Comparison of ENCODE assay signal across 1 cellular context in the genomic region with DNA sequence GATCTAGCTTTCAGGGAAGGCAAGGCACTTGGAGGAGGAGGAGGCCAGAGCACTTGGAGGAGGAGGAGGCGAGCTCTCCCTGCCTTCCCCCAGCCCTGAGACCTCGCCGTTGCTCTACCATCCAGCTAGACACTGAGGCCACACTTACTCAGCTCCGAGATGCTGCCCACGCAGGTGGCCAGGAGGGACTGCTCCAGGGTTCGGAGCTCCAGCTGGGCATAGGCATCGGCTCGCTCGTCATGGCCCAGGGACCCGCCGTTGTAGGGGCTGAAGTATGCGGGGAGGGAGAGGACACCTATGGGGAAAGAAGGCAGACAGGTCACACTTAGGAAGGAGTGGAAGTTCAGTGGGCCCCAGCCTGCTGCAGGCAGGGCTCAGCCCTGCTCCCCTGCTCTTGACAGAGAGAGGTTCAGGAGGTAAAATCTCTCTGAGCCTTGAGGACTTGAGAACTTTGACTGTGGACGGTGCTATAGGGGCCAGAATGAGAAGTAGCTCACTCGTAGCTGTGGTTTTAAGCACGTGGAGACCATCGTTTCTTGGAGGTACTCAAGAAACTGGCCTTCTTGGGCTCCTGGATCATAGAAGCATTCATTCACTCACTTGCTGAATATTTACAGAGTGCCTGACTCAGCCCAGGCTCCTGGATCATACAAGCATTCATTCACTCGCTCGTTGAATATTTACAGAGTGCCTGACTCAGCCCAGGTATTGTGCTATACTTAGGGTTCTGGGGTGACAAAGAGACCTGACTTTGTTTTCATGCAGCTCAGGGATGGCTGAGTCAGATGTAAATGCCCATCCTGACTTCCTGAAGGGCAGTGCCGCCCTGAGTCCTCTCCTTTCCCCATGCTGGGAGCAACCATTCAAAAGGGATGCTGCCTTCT.
A peak's percentile ranks its signal among the peaks of the same experiment; 100 is the strongest.
TF ChIP-seq lines count a peak whose summit lies in the region.

No MANE protein-coding gene starts in this region.

TF ChIP-seq in HepG2, 621 proteins besides CTCF, POLR2A, EP300 and RAD21 (continued from another document and continues in another):
- TF ChIP-seq ZFP91 (CRISPR knock-in tag; IDR thresholded peaks at IDR 0.05; ENCODE audit: borderline replicate concordance) = no peak
- TF ChIP-seq, protein P1, sequence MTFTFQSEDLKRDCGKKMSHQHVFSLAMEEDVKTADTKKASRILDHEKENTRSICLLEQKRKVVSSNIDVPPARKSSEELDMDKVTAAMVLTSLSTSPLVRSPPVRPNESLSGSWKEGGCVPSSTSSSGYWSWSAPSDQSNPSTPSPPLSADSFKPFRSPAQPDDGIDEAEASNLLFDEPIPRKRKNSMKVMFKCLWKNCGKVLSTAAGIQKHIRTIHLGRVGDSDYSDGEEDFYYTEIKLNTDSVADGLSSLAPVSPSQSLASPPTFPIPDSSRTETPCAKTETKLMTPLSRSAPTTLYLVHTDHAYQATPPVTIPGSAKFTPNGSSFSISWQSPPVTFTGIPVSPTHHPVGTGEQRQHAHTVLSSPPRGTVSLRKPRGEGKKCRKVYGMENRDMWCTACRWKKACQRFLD (CRISPR knock-in tag; IDR thresholded peaks at IDR 0.05; ENCODE audit: borderline replicate concordance) = no peak
- TF ChIP-seq ZNF292 (CRISPR knock-in tag; IDR thresholded peaks at IDR 0.05; ENCODE audit: borderline replicate concordance, low read depth) = no peak; the same call in 1 of the 2 replicates
- TF ChIP-seq PHF8 (CRISPR knock-in tag; IDR thresholded peaks at IDR 0.05) = no peak
- TF ChIP-seq ZNF329 (CRISPR knock-in tag; IDR thresholded peaks at IDR 0.05; ENCODE audit: low read depth) = no peak
- peak; percentile 73 for TF ChIP-seq MEF2D (CRISPR knock-in tag; IDR thresholded peaks at IDR 0.05)
- TF ChIP-seq ZNF17 (CRISPR knock-in tag; IDR thresholded peaks at IDR 0.05) = no peak
- TF ChIP-seq ZNF75D (CRISPR knock-in tag; IDR thresholded peaks at IDR 0.05; ENCODE audit: borderline replicate concordance) = no peak
- TF ChIP-seq DR1 (CRISPR knock-in tag; IDR thresholded peaks at IDR 0.05) = no peak
- TF ChIP-seq RFXAP (CRISPR knock-in tag; IDR thresholded peaks at IDR 0.05; ENCODE audit: borderline replicate concordance) = no peak
- no peak for TF ChIP-seq ZNF296 (CRISPR knock-in tag; conservative IDR thresholded peaks at IDR 0.05)
- no peak for TF ChIP-seq ZNF335 (CRISPR knock-in tag; IDR thresholded peaks at IDR 0.05)
- TF ChIP-seq ZNF501 (CRISPR knock-in tag; IDR thresholded peaks at IDR 0.05) = no peak
- no peak for TF ChIP-seq ZSCAN29 (CRISPR knock-in tag; conservative IDR thresholded peaks at IDR 0.05)
- TF ChIP-seq SNAPC4 (CRISPR knock-in tag; IDR thresholded peaks at IDR 0.05) = no peak
- no peak for TF ChIP-seq ZSCAN25 (CRISPR knock-in tag; IDR thresholded peaks at IDR 0.05)
- no peak for TF ChIP-seq ISX (CRISPR knock-in tag; conservative IDR thresholded peaks at IDR 0.05)
- no peak for TF ChIP-seq PHB2 (IDR thresholded peaks at IDR 0.05; ENCODE audit: partially characterized antibody)
- no peak for TF ChIP-seq ZNF264 (CRISPR knock-in tag; IDR thresholded peaks at IDR 0.05)
- TF ChIP-seq ZNF30 (CRISPR knock-in tag; IDR thresholded peaks at IDR 0.05) = no peak
- TF ChIP-seq, protein P2, sequence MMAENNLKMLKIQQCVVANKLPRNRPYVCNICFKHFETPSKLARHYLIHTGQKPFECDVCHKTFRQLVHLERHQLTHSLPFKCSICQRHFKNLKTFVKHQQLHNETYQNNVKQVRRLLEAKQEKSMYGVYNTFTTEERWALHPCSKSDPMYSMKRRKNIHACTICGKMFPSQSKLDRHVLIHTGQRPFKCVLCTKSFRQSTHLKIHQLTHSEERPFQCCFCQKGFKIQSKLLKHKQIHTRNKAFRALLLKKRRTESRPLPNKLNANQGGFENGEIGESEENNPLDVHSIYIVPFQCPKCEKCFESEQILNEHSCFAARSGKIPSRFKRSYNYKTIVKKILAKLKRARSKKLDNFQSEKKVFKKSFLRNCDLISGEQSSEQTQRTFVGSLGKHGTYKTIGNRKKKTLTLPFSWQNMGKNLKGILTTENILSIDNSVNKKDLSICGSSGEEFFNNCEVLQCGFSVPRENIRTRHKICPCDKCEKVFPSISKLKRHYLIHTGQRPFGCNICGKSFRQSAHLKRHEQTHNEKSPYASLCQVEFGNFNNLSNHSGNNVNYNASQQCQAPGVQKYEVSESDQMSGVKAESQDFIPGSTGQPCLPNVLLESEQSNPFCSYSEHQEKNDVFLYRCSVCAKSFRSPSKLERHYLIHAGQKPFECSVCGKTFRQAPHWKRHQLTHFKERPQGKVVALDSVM (CRISPR knock-in tag; IDR thresholded peaks at IDR 0.05) = no peak
- TF ChIP-seq, protein P3, sequence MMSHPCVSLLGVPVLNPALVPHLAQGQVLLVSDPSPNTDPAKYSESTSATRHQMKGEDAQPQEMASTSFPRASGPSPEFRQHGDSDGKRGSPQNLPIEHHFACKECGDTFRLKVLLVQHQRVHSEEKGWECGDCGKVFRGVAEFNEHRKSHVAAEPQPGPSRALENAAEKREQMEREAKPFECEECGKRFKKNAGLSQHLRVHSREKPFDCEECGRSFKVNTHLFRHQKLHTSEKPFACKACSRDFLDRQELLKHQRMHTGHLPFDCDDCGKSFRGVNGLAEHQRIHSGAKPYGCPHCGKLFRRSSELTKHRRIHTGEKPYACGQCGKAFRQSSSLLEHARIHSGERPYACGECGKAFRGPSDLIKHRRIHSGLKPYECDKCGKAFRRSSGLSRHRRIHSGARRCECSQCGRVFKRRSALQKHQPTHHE (CRISPR knock-in tag; IDR thresholded peaks at IDR 0.05; ENCODE audit: borderline replicate concordance) = no peak; the same call in 1 of the 2 replicates
- TF ChIP-seq, protein P4, sequence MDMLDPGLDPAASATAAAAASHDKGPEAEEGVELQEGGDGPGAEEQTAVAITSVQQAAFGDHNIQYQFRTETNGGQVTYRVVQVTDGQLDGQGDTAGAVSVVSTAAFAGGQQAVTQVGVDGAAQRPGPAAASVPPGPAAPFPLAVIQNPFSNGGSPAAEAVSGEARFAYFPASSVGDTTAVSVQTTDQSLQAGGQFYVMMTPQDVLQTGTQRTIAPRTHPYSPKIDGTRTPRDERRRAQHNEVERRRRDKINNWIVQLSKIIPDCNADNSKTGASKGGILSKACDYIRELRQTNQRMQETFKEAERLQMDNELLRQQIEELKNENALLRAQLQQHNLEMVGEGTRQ (IDR thresholded peaks at IDR 0.05; ENCODE audit: low read depth, low read length) = no peak
- TF ChIP-seq, protein P4 (CRISPR knock-in tag; IDR thresholded peaks at IDR 0.05; ENCODE audit: borderline replicate concordance) = no peak
- TF ChIP-seq ZBTB8A (CRISPR knock-in tag; IDR thresholded peaks at IDR 0.05; ENCODE audit: borderline replicate concordance, low read depth) = no peak
- no peak for TF ChIP-seq ZNF3 (CRISPR knock-in tag; IDR thresholded peaks at IDR 0.05)
- no peak for TF ChIP-seq RAD51 (IDR thresholded peaks at IDR 0.05; ENCODE audit: borderline replicate concordance)
- no peak for TF ChIP-seq ZFAT (CRISPR knock-in tag; conservative IDR thresholded peaks at IDR 0.05)
- TF ChIP-seq POGZ (CRISPR knock-in tag; IDR thresholded peaks at IDR 0.05) = 0 out of 2 replicates have a peak, but pooled peaks have one; percentile 15
- no peak for TF ChIP-seq ZNF512 (CRISPR knock-in tag; IDR thresholded peaks at IDR 0.05)
- TF ChIP-seq KLF15 (CRISPR knock-in tag; IDR thresholded peaks at IDR 0.05; ENCODE audit: borderline replicate concordance) = no peak
- no peak for TF ChIP-seq ZNF558 (CRISPR knock-in tag; IDR thresholded peaks at IDR 0.05; ENCODE audit: borderline replicate concordance)
- TF ChIP-seq ZNF543 (CRISPR knock-in tag; IDR thresholded peaks at IDR 0.05) = no peak
- TF ChIP-seq, protein P5, sequence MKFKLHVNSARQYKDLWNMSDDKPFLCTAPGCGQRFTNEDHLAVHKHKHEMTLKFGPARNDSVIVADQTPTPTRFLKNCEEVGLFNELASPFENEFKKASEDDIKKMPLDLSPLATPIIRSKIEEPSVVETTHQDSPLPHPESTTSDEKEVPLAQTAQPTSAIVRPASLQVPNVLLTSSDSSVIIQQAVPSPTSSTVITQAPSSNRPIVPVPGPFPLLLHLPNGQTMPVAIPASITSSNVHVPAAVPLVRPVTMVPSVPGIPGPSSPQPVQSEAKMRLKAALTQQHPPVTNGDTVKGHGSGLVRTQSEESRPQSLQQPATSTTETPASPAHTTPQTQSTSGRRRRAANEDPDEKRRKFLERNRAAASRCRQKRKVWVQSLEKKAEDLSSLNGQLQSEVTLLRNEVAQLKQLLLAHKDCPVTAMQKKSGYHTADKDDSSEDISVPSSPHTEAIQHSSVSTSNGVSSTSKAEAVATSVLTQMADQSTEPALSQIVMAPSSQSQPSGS (CRISPR knock-in tag; IDR thresholded peaks at IDR 0.05) = no peak
- no peak for TF ChIP-seq NCOA1 (CRISPR knock-in tag; IDR thresholded peaks at IDR 0.05)
- no peak for TF ChIP-seq ZNF772 (CRISPR knock-in tag; IDR thresholded peaks at IDR 0.05)
- no peak for TF ChIP-seq TOPORS (CRISPR knock-in tag; IDR thresholded peaks at IDR 0.05)
